ENCODE assay signal across 21 cellular contexts in genomic region chr22:30918761-30919160, GRCh38.
"Had no signal": no experiment of that assay in that cellular context is flagged by ENCODE, and none has a peak within 500 bp of the region (broad histone marks: within the 10 kb centered on the region; RNA-seq: fewer than 3 reads in every experiment).

No MANE protein-coding gene starts in this region.

- H3K36me3 Mint-ChIP-seq: mesothelial cell of epicardium had no signal

- H3K4me3 ChIP-seq: coronary artery, dorsolateral prefrontal cortex, esophagus squamous epithelium, gastrocnemius medialis, hepatocyte, left lung, lower lobe of right lung, mucosa of descending colon had no signal

- H3K27ac ChIP-seq: coronary artery, dorsolateral prefrontal cortex, esophagus squamous epithelium, gastrocnemius medialis, hepatocyte, left lung, lower lobe of right lung had no signal

- H3K27me3 ChIP-seq: dorsolateral prefrontal cortex, esophagus squamous epithelium, gastrocnemius medialis, hepatocyte, left lung had no signal

- H3K36me3 ChIP-seq: esophagus squamous epithelium, gastrocnemius medialis, left lung, lower lobe of right lung had no signal

- H3K4me3 Mint-ChIP-seq: immature natural killer cell, mesothelial cell of epicardium had no signal

- DNase-seq: dermis blood vessel endothelial cell; dorsolateral prefrontal cortex; effector CD4-positive, alpha-beta T cell; effector memory CD4-positive, alpha-beta T cell; esophagus squamous epithelium; foreskin fibroblast; foreskin melanocyte; gastrocnemius medialis; glutamatergic neuron; hypothalamus; immature natural killer cell; islet precursor cell; left cardiac atrium; left lung; left ventricle myocardium superior; lower lobe of right lung; mesenchymal stem cell; mucosa of descending colon had no signal

- H3K4me1 Mint-ChIP-seq: mesothelial cell of epicardium had no signal

- ATAC-seq: gastrocnemius medialis, left cardiac atrium, left lung, left ventricle myocardium superior, lower lobe of right lung, mucosa of descending colon had no signal

- H3K27ac Mint-ChIP-seq: immature natural killer cell, mesothelial cell of epicardium had no signal
